In the genomic region with DNA sequence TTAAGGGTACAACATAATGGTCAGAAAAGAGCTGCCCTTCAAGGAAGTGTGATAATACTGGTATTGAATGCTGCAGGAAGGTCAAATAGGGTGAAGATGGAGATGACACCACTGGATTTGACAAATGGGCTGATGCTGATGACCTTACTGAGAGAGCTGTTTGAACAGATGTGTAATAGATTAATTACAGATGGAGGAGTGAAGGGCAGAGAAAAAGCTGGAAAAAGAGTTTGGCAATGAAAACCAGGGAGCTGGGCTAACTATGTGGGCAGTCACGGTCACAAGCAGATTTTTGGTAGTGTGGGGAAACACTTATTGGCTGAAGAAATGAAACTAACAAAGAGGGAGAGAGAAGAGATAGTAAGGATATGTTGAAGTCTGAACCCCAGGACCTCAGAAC, we compare ENCODE assay signal across 14 cellular contexts.
DNase-seq lines count a peak whose midpoint lies in the region; ATAC-seq and TF ChIP-seq lines count a peak whose summit lies in the region.
"Had no signal": no experiment of that assay in that cellular context is flagged by ENCODE, and none has a peak within 500 bp of the region (broad histone marks: within the 10 kb centered on the region; RNA-seq: fewer than 3 reads in every experiment).

No MANE protein-coding gene starts in this region.

- H3K79me2 ChIP-seq in hepatocyte, result no peaks in the 10 kb centered on the region

- no peak for ATAC-seq in natural killer cell treated with Interleukin-12 subunit alpha and Interleukin-12 subunit beta and Interleukin-15 and Interleukin-18, amount 100 ng/mL, for 72 hours

- H4K20me1 ChIP-seq in hepatocyte (ENCODE audit: insufficient read depth, poor library complexity, severe bottlenecking), result no peaks in the 10 kb centered on the region

- no peaks in the 10 kb centered on the region for H3K4me1 Mint-ChIP-seq in natural killer cell treated with Interleukin-12 subunit alpha and Interleukin-12 subunit beta and Interleukin-15 and Interleukin-18, amount 100 ng/mL, for 72 hours (ENCODE audit: low read depth in 2 of 2)

- H3K27ac ChIP-seq in hepatocyte (peak overlapping the region; percentile 41), uterus (no peak overlapping the region)
- H3K27ac ChIP-seq: 22Rv1, C4-2B had no signal

- TF ChIP-seq POLR2A in uterus (IDR thresholded peaks at IDR 0.05), result no peak

- no peaks in the 10 kb centered on the region for H3K9me3 ChIP-seq in hepatocyte (ENCODE audit: low read depth)
- H3K9me3 ChIP-seq in uterus, result no peaks in the 10 kb centered on the region
- H3K9me3 ChIP-seq: Caco-2 had no signal

- no peaks in the 10 kb centered on the region for H3K27me3 ChIP-seq in hepatocyte
- no peaks in the 10 kb centered on the region for H3K27me3 ChIP-seq in uterus

- DNase-seq in AG08395 (ENCODE audit: low spot score), result peak; percentile 29
- peak; percentile 12 for DNase-seq in GM04503 (ENCODE audit: low read depth)
- peak; percentile 1 for DNase-seq in RPMI7951 (ENCODE audit: low read depth)
- DNase-seq in hepatocyte (ENCODE audit: low spot score), result no peak
- no peak for DNase-seq in SKM-1 (lab: John Stamatoyannopoulos, UW; ENCODE audit: unreplicated experiment)
- DNase-seq in uterus, result no peak
- DNase-seq in hypothalamus (lab: John Stamatoyannopoulos, UW), result no peak
- no peak for DNase-seq in natural killer cell treated with Interleukin-12 subunit alpha and Interleukin-12 subunit beta and Interleukin-15 and Interleukin-18, amount 100 ng/mL, for 72 hours (ENCODE audit: low spot score)
- DNase-seq: AML-193; Caco-2; CD4-positive, alpha-beta T cell; H9 had no signal

- H3K4me2 ChIP-seq in hepatocyte, result no peak overlapping the region

- peaks cover 0 to 3% of the 10 kb centered on the region in 2 donors for H3K27me3 Mint-ChIP-seq in natural killer cell treated with Interleukin-12 subunit alpha and Interleukin-12 subunit beta and Interleukin-15 and Interleukin-18, amount 100 ng/mL, for 72 hours

- no peaks in the 10 kb centered on the region for H3K36me3 Mint-ChIP-seq in natural killer cell treated with Interleukin-12 subunit alpha and Interleukin-12 subunit beta and Interleukin-15 and Interleukin-18, amount 100 ng/mL, for 72 hours

- H3K9me2 ChIP-seq in hepatocyte (replicated peaks; ENCODE audit: insufficient read depth), result no peaks in the 10 kb centered on the region

- H3K4me1 ChIP-seq in hepatocyte (ENCODE audit: insufficient read depth) (no peaks in the 10 kb centered on the region), uterus (no peaks in the 10 kb centered on the region)
- H3K4me1 ChIP-seq: Caco-2 had no signal

- TF ChIP-seq CTCF in hepatocyte (IDR thresholded peaks at IDR 0.05; ENCODE audit: poor library complexity), result no peak
- TF ChIP-seq CTCF in uterus (IDR thresholded peaks at IDR 0.05), result no peak

- H3K4me3 ChIP-seq in hepatocyte (no peak overlapping the region), uterus (no peak overlapping the region)

- H3K27ac Mint-ChIP-seq in natural killer cell treated with Interleukin-12 subunit alpha and Interleukin-12 subunit beta and Interleukin-15 and Interleukin-18, amount 100 ng/mL, for 72 hours, result no peak overlapping the region
- H3K27ac Mint-ChIP-seq: CD4-positive, alpha-beta T cell; H9 had no signal

- 95% methylated on average over 1 of the region's 1 CpG for WGBS in hepatocyte (ENCODE audit: low lambda C conversion rate, missing lambda C conversion rate)

- no peaks in the 10 kb centered on the region for H3K9me3 Mint-ChIP-seq in natural killer cell treated with Interleukin-12 subunit alpha and Interleukin-12 subunit beta and Interleukin-15 and Interleukin-18, amount 100 ng/mL, for 72 hours
- H3K9me3 Mint-ChIP-seq: CD4-positive, alpha-beta T cell; H9 had no signal

- intact Hi-C loops in uterus (cut with DNase I; ENCODE audit: low total_unique reads), result no loop called here

- H2AFZ ChIP-seq in hepatocyte, result no peak overlapping the region

- H3K4me3 Mint-ChIP-seq in natural killer cell treated with Interleukin-12 subunit alpha and Interleukin-12 subunit beta and Interleukin-15 and Interleukin-18, amount 100 ng/mL, for 72 hours, result no peak overlapping the region
- H3K4me3 Mint-ChIP-seq: CD4-positive, alpha-beta T cell; H9 had no signal

- H3K36me3 ChIP-seq in hepatocyte (replicated peaks; ENCODE audit: insufficient read depth, low read depth) (no peaks in the 10 kb centered on the region), uterus (no peaks in the 10 kb centered on the region)

Comparison
In these comparisons a context has a peak if more than half of its experiments do, and no peak if none do; other contexts are left out.
1. DNase-seq: peak in AG08395 (single experiment), GM04503 (single experiment) and RPMI7951 (single experiment); none in hepatocyte (single experiment), SKM-1 (single experiment), uterus (0 of 2), hypothalamus (0 of 51) and natural killer cell treated with Interleukin-12 subunit alpha and Interleukin-12 subunit beta and Interleukin-15 and Interleukin-18, amount 100 ng/mL, for 72 hours (single experiment).